In genomic region chr5:133863857-133864585, GRCh38 we compare ENCODE assay signal across 14 cellular contexts.
"Had no signal": no experiment of that assay in that cellular context is flagged by ENCODE, and none has a peak within 500 bp of the region (broad histone marks: within the 10 kb centered on the region; RNA-seq: fewer than 3 reads in every experiment).

No MANE protein-coding gene starts in this region.

- H3K36me3 ChIP-seq: left lung, pancreas, transverse colon had no signal

- H3K9me3 ChIP-seq: left lung, mucosa of descending colon, pancreas, transverse colon had no signal

- H3K27me3 ChIP-seq: dorsolateral prefrontal cortex, left lung, pancreas, transverse colon had no signal

- ATAC-seq: left lung; mucosa of descending colon; naive thymus-derived CD4-positive, alpha-beta T cell; pancreas; stimulated activated naive CD8-positive, alpha-beta T cell treated with anti-CD3 and anti-CD28 coated beads, Interleukin-15, Interleukin-2, amounts not matched to agents 100 U/mL and 50 U/mL, for 24 hours had no signal

- FAIRE-seq: keratinocyte, pancreas had no signal

- H3K4me1 ChIP-seq: left lung, pancreas, transverse colon had no signal

- H3K27ac ChIP-seq: dorsolateral prefrontal cortex, left lung, pancreas, transverse colon had no signal

- DNase-seq: activated CD4-positive, CD25-positive, alpha-beta regulatory T cell treated with anti-CD3 and anti-CD28 coated beads, Interleukin-2, amount 50 U/mL, for 72 hours; activated naive CD4-positive, alpha-beta T cell treated with anti-CD3 and anti-CD28 coated beads, Interleukin-2, amount 10 ng/mL, durations not matched to agents 7 days and 5 days; activated T-cell treated with anti-CD3 and anti-CD28 coated beads for 4 hours; dorsolateral prefrontal cortex; left lung; mammary epithelial cell; mucosa of descending colon; naive thymus-derived CD4-positive, alpha-beta T cell; pancreas; stimulated activated CD4-positive, alpha-beta T cell treated with anti-CD3 and anti-CD28 coated beads, Interleukin-2, amount 100 ng/mL, for 48 hours; stimulated activated naive CD8-positive, alpha-beta T cell treated with anti-CD3 and anti-CD28 coated beads, Interleukin-15, Interleukin-2, amounts not matched to agents 100 U/mL and 50 U/mL, for 24 hours; T-helper 9 cell; transverse colon had no signal

- H3K4me3 ChIP-seq: dorsolateral prefrontal cortex, left lung, mucosa of descending colon, pancreas, transverse colon had no signal
